11 cellular contexts compared by ENCODE assay signal in the genomic region with DNA sequence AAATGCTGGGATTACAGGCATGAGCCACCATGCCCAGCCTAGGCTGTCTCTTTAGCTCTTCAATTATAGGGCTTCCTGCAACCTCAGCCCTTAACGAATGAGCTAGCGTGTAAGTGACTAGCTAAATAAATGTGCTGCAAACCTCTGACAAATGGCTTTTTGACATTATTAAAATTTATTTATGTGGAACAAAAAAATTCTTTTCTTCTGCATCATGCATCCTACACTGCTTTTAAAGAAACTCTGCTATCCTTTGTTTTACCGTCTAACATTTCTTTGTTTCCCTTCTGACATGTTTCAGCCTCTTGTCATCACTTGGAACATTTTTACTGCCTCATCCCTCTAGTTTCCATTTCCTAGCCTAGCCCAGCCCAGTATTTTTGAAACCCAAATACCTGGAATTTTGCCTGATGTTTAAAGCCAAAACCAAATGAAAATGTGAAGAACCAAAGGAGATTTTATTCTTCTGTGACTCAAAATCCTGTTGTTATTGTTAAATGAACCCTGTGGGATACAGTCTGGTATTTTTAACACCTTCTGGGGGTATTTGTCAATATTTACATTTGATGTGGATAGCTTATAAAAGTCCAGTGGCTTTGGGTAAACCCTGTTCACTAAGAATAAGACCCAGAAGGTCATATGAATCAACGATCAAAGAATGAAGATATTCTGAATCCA. TPM values are rescaled to one million over a fixed set of nuclear protein-coding genes. Genes with fewer than 3 reads are reported as not detected.
DNase-seq lines count a peak whose midpoint lies in the region; ATAC-seq and TF ChIP-seq lines count a peak whose summit lies in the region.
"Had no signal": no experiment of that assay in that cellular context is flagged by ENCODE, and none has a peak within 500 bp of the region (broad histone marks: within the 10 kb centered on the region; RNA-seq: fewer than 3 reads in every experiment).

No MANE protein-coding gene starts in this region.

- H3K4me3 ChIP-seq in AG09309 (ENCODE audit: control insufficient read depth, low read depth, low read length) (no peak overlapping the region), cardiac fibroblast (replicated peaks in 1 of 2; ENCODE audit: low read depth in 2 of 2, low read length in 2 of 2) (no peak overlapping the region), WERI-Rb-1 (ENCODE audit: low read depth, low read length) (no peak overlapping the region)

- no peak for ATAC-seq in HG02938 (IDR thresholded peaks at IDR 0.05; ENCODE audit: unreplicated experiment)
- no peak for ATAC-seq in HG03175 (IDR thresholded peaks at IDR 0.05; ENCODE audit: unreplicated experiment)

- H3K27ac ChIP-seq in WERI-Rb-1, result no peak overlapping the region
- H3K27ac ChIP-seq: HL-60 had no signal

- no peak for TF ChIP-seq CTCF in AG09309 (IDR thresholded peaks at IDR 0.05; ENCODE audit: control insufficient read depth, insufficient read depth, low read depth, low read length, missing control alignments)
- TF ChIP-seq CTCF in cardiac fibroblast (IDR thresholded peaks at IDR 0.05; ENCODE audit: low read depth, low read length), result no peak
- no peak for TF ChIP-seq CTCF in WERI-Rb-1 (IDR thresholded peaks at IDR 0.05; ENCODE audit: low read depth, low read length)

- H3K27me3 ChIP-seq in WERI-Rb-1 (ENCODE audit: insufficient read depth, low read depth, severe bottlenecking), result peaks cover 68% of the 10 kb centered on the region

- peak; percentile 95 for DNase-seq in AG09309 (ENCODE audit: low read depth)
- peak; percentile 19 for DNase-seq in LoVo (ENCODE audit: low spot score)
- peak; percentile 89 to 93 for DNase-seq in cardiac fibroblast (ENCODE audit: low read depth in 2 of 2)
- DNase-seq in myocyte (ENCODE audit: low read depth), result peak; percentile 63
- DNase-seq in WERI-Rb-1, result no peak
- no peak for DNase-seq in effector CD8-positive, alpha-beta T cell (lab: John Stamatoyannopoulos, UW)
- DNase-seq: activated CD4-positive, alpha-beta T cell treated with anti-CD3 and anti-CD28 coated beads for 4 hours; NCI-H2171 treated with DMSO at 0.1 percent for 48 hours had no signal

- H3K9me3 ChIP-seq in WERI-Rb-1 (ENCODE audit: severe bottlenecking), result no peaks in the 10 kb centered on the region

- H3K36me3 ChIP-seq in WERI-Rb-1, result no peaks in the 10 kb centered on the region

RNA-seq across cellular contexts. Expression of a gene that starts 9.5 kb away (rescaled TPM):
- total RNA-seq in myocyte, result 29.4 and 42.7 TPM in 2 replicates
- polyA plus RNA-seq in myocyte (2012), result 37.9 TPM

Comparison
In these comparisons a context has a peak if more than half of its experiments do, and no peak if none do; other contexts are left out.
1. DNase-seq: peak in AG09309 (single experiment), LoVo (single experiment), cardiac fibroblast (2 of 2) and myocyte (single experiment); none in WERI-Rb-1 (single experiment) and effector CD8-positive, alpha-beta T cell (single experiment).